In the genomic region with DNA sequence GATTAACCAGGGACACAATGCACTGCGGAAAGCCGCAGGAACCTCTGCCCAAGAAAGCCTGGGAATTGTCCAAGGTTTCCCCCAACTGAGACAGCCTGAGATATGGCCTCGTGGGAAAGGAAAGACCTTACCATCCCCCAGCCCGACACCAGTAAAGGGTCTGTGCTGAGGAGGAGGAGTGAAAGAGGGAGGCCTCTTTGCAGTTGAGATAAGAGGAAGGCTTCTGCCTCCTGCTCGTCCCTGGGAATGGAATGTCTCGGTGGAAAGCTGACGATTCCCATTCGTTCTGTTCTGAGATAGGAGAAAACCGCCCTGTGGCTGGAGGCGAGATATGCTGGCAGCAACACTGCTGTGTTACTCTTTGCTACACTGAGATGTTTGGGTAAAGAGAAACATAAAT, we compare ENCODE assay signal across 9 cellular contexts. TPM values are rescaled to one million over a fixed set of nuclear protein-coding genes. Genes with fewer than 3 reads are reported as not detected.
DNase-seq lines count a peak whose midpoint lies in the region; ATAC-seq, FAIRE-seq and TF ChIP-seq lines count a peak whose summit lies in the region.
"Not testable (repeated sequence)": the region's sequence is repeated elsewhere in the genome, so short reads cannot be mapped to it uniquely, and the experiment has no call there.
"Had no signal": no experiment of that assay in that cellular context is flagged by ENCODE, and none has a peak within 500 bp of the region (broad histone marks: within the 10 kb centered on the region; RNA-seq: fewer than 3 reads in every experiment).

No MANE protein-coding gene starts in this region.

- in situ Hi-C loops in HepG2 (cut with HindIII; ENCODE audit: extremely low pct_ligation_motif_present, low pct_unique_long_range_greater_than_20kb) = loop anchor here (25.0 kb wide), 1 partner anchor 166 kb away; no protein-coding TSS in a partner anchor

- POLR2A ChIA-PET in HepG2 (lab: Yijun Ruan, JAX) = not testable (repeated sequence)

- peaks cover 15% of the 10 kb centered on the region for H3K4me1 Mint-ChIP-seq in nephron progenitor cell

- TF ChIP-seq EP300 in HepG2 (IDR thresholded peaks at IDR 0.05; ENCODE audit: low read depth in 2 of 2, low read length in 2 of 2); HepG2 (CRISPR knock-in tag; IDR thresholded peaks at IDR 0.05; ENCODE audit: borderline replicate concordance): not testable (repeated sequence)

- H2AFZ ChIP-seq in HepG2 (ENCODE audit: low read length) = not testable (repeated sequence)
- peak overlapping the region; percentile 69 for H2AFZ ChIP-seq in smooth muscle cell (ENCODE audit: low read depth)

- H3K4me2 ChIP-seq in HepG2 (ENCODE audit: low read depth, low read length) (peak overlapping the region; percentile 71), smooth muscle cell (peak overlapping the region; percentile 79)

- H3K79me2 ChIP-seq in HepG2 (ENCODE audit: insufficient read depth, low read length); smooth muscle cell (ENCODE audit: low read depth): not testable (repeated sequence)

- intact Hi-C loops in left ventricle myocardium inferior (cut with micrococcal nuclease); HepG2 (cut with micrococcal nuclease; ENCODE audit: unreplicated experiment): not testable (repeated sequence)

- not testable (repeated sequence) for TF ChIP-seq POLR2A in HepG2 (IDR thresholded peaks at IDR 0.05; ENCODE audit: insufficient read depth in 1 of 2, low read depth in 2 of 2, low read length in 2 of 2)

- not testable (repeated sequence) for BruUV-seq in HepG2 (replicated peaks; lab: Mats Ljungman, UMichigan)

- CTCF ChIA-PET in HepG2 (lab: Yijun Ruan, JAX; ENCODE audit: low intra/inter-chr PET ratio, low total read pairs) = not testable (repeated sequence)

- H3K4me3 ChIP-seq in coronary artery (peak overlapping the region; percentile 34), left ventricle myocardium inferior (peak overlapping the region; percentile 43), HepG2 (replicated peaks in 1 of 3; ENCODE audit: insufficient read depth in 1 of 3, low read depth in 2 of 3, low read length in 3 of 3) (peak overlapping the region in 2 of 3 experiments; percentile 34 to 46; a peak in 2 of 6 replicates), smooth muscle cell (peak overlapping the region; percentile 44)
- not testable (repeated sequence) for H3K4me3 ChIP-seq in fibroblast of the aortic adventitia (ENCODE audit: low read depth, low read length)

- H3K27me3 ChIP-seq in left ventricle myocardium inferior (ENCODE audit: low read depth) = peaks cover 63% of the 10 kb centered on the region
- not testable (repeated sequence) for H3K27me3 ChIP-seq in HepG2 (ENCODE audit: control insufficient read depth in 1 of 2, insufficient read depth in 2 of 2, low read length in 2 of 2); smooth muscle cell (ENCODE audit: low read depth)

- H3K9me3 ChIP-seq in left ventricle myocardium inferior (replicated peaks); HepG2 (ENCODE audit: low read length); smooth muscle cell (replicated peaks; ENCODE audit: low read depth): not testable (repeated sequence)

- H3K27ac Mint-ChIP-seq in nephron progenitor cell = not testable (repeated sequence)

- peaks cover 10% of the 10 kb centered on the region for H3K4me1 ChIP-seq in left ventricle myocardium inferior
- H3K4me1 ChIP-seq in HepG2 (ENCODE audit: insufficient read depth, low read length) = peaks cover 13% of the 10 kb centered on the region; the same call in 1 of the 2 replicates
- peaks cover 11% of the 10 kb centered on the region for H3K4me1 ChIP-seq in smooth muscle cell (ENCODE audit: low read depth)

- H3K9me3 Mint-ChIP-seq in nephron progenitor cell = peaks cover 30% of the 10 kb centered on the region

- not testable (repeated sequence) for H3K27ac ChIP-seq in coronary artery; left ventricle myocardium inferior (replicated peaks); HepG2 (ENCODE audit: extremely low read length, insufficient read depth, low read length); smooth muscle cell (ENCODE audit: low read depth)

- H3K4me3 Mint-ChIP-seq in nephron progenitor cell = peak overlapping the region; percentile 36

- 4% methylated on average over 5 of the region's 10 CpGs for WGBS in HepG2 (ENCODE audit: low lambda C conversion rate)
- 7% methylated on average over 10 of the region's 10 CpGs for WGBS in smooth muscle cell (ENCODE audit: low lambda C conversion rate)

- H3F3A ChIP-seq in smooth muscle cell (ENCODE audit: low read depth) = not testable (repeated sequence)

- DNase-seq in ELF-1 (ENCODE audit: low read depth, low spot score) = peak; percentile 88
- DNase-seq in OCI-M2 (lab: John Stamatoyannopoulos, UW; ENCODE audit: unreplicated experiment) = peak; percentile 20
- not testable (repeated sequence) for DNase-seq in coronary artery (ENCODE audit: low spot score); left ventricle myocardium inferior; HepG2 (ENCODE audit: low spot score); nephron progenitor cell; smooth muscle cell (lab: John Stamatoyannopoulos, UW; ENCODE audit: unreplicated experiment)
- DNase-seq in fibroblast of the aortic adventitia (ENCODE audit: low read depth) = peak; percentile 46

- H3K9ac ChIP-seq in HepG2 (ENCODE audit: insufficient read depth, low read depth, low read length) = 0 out of 2 replicates have a peak overlapping the region, but pooled peaks have one; percentile 8
- H3K9ac ChIP-seq in smooth muscle cell (ENCODE audit: low read depth) = not testable (repeated sequence)

- TF ChIP-seq RAD21 in HepG2 (CRISPR knock-in tag; IDR thresholded peaks at IDR 0.05) = not testable (repeated sequence)

- not testable (repeated sequence) for H3K36me3 ChIP-seq in left ventricle myocardium inferior; HepG2 (replicated peaks in 1 of 2; ENCODE audit: control insufficient read depth in 1 of 2, insufficient read depth in 2 of 2, low read length in 2 of 2); smooth muscle cell (ENCODE audit: low read depth)

- H3K36me3 Mint-ChIP-seq in nephron progenitor cell (ENCODE audit: low read depth) = not testable (repeated sequence)

- not testable (repeated sequence) for TF ChIP-seq CTCF in coronary artery (IDR thresholded peaks at IDR 0.05); fibroblast of the aortic adventitia (IDR thresholded peaks at IDR 0.05; ENCODE audit: insufficient read depth, low read length); left ventricle myocardium inferior (IDR thresholded peaks at IDR 0.05; ENCODE audit: borderline replicate concordance); HepG2 (CRISPR knock-in tag; IDR thresholded peaks at IDR 0.05); nephron progenitor cell (IDR thresholded peaks at IDR 0.05); smooth muscle cell (IDR thresholded peaks at IDR 0.05; ENCODE audit: borderline replicate concordance, insufficient read depth, poor library complexity, severe bottlenecking)

- FAIRE-seq in HepG2 (lab: Jason Lieb, UNC) = not testable (repeated sequence)

- not testable (repeated sequence) for ATAC-seq in HepG2

- not testable (repeated sequence) for H4K20me1 ChIP-seq in HepG2 (ENCODE audit: insufficient read depth, low read length); smooth muscle cell (ENCODE audit: low read depth)

- H3K27me3 Mint-ChIP-seq in nephron progenitor cell (ENCODE audit: low read depth, poor library complexity) = peaks cover 31% of the 10 kb centered on the region

RNA-seq across cellular contexts. Expression of a gene that starts 12.8 kb away (rescaled TPM):
- 14.8 and 26.2 TPM in 2 replicates for total RNA-seq in fibroblast of the aortic adventitia (ENCODE audit: low replicate concordance)
- 10.2 TPM for total RNA-seq in left ventricle myocardium inferior
- 11.4 and 18.5 TPM in 2 replicates for total RNA-seq in HepG2 (2016; rRNA removed; fragmentation: Illumina TruSeq; extraction: Trizol)
- total RNA-seq in HepG2 (2016; cell fraction: cytosol; rRNA removed; fragmentation: Illumina TruSeq; extraction: Trizol; ENCODE audit: low read depth) = 11.0 and 11.5 TPM in 2 replicates
- 10.3 and 19.4 TPM in 2 replicates for total RNA-seq in HepG2 (2016; cell fraction: insoluble cytoplasmic fraction; rRNA removed; fragmentation: Illumina TruSeq; extraction: Trizol)
- 15.4 and 15.7 TPM in 2 replicates for total RNA-seq in HepG2 (2016; cell fraction: membrane; rRNA removed; fragmentation: Illumina TruSeq; extraction: Trizol)
- 15.3 and 18.5 TPM in 2 replicates for total RNA-seq in HepG2 (2016; cell fraction: nucleus; rRNA removed; fragmentation: Illumina TruSeq; extraction: Trizol)
- polyA plus RNA-seq in HepG2 (2011; rRNA removed) = 13.3 and 14.6 TPM in 2 replicates
- 6.5 and 13.6 TPM in 2 replicates for polyA plus RNA-seq in HepG2 (2011; cell fraction: cytosol; rRNA removed)
- polyA plus RNA-seq in HepG2 (2011; cell fraction: nucleus; rRNA removed) = 45.3 and 58.0 TPM in 2 replicates
- 16.5 and 18.9 TPM in 2 replicates for polyA plus RNA-seq in HepG2 (2012)
- polyA plus RNA-seq in HepG2 (2016; cell fraction: cytosol; fragmentation: Illumina TruSeq; extraction: Trizol; ENCODE audit: low read depth) = 6.0 and 6.9 TPM in 2 replicates
- polyA plus RNA-seq in HepG2 (2016; cell fraction: insoluble cytoplasmic fraction; fragmentation: Illumina TruSeq; extraction: Trizol; ENCODE audit: low read depth) = 18.4 and 25.2 TPM in 2 replicates
- polyA plus RNA-seq in HepG2 (2016; cell fraction: membrane; fragmentation: Illumina TruSeq; extraction: Trizol; ENCODE audit: low read depth) = 9.2 and 10.2 TPM in 2 replicates
- 43.4 and 47.9 TPM in 2 replicates for polyA plus RNA-seq in HepG2 (2016; cell fraction: nucleus; fragmentation: Illumina TruSeq; extraction: Trizol; ENCODE audit: insufficient read depth, low read depth)
- polyA minus RNA-seq in HepG2 (2011; rRNA and poly(A)+ RNA removed; ENCODE audit: low replicate concordance) = 8.8 and 40.6 TPM in 2 replicates
- polyA minus RNA-seq in HepG2 (2011; cell fraction: cytosol; rRNA and poly(A)+ RNA removed) = 11.3 and 19.9 TPM in 2 replicates
- 29.0 and 37.0 TPM in 2 replicates for polyA minus RNA-seq in HepG2 (2011; cell fraction: nucleus; rRNA and poly(A)+ RNA removed)
- 16.3 and 17.0 TPM in 2 replicates for total RNA-seq in smooth muscle cell
- polyA plus RNA-seq in smooth muscle cell = 33.7 and 36.4 TPM in 2 replicates

RNA-seq across cellular contexts. Expression of a gene that starts 37.5 kb away (rescaled TPM):
- total RNA-seq in fibroblast of the aortic adventitia (ENCODE audit: low replicate concordance) (0.09 and 0.25 TPM in 2 replicates), left ventricle myocardium inferior (0.52 TPM), HepG2 (2016; rRNA removed; fragmentation: Illumina TruSeq; extraction: Trizol) (1.6 and 3.3 TPM in 2 replicates), smooth muscle cell (not detected in 2 replicates)
- total RNA-seq in HepG2 (2016; cell fraction: cytosol; rRNA removed; fragmentation: Illumina TruSeq; extraction: Trizol; ENCODE audit: low read depth) = 0.40 and 0.53 TPM in 2 replicates
- 1.7 and 3.2 TPM in 2 replicates for total RNA-seq in HepG2 (2016; cell fraction: insoluble cytoplasmic fraction; rRNA removed; fragmentation: Illumina TruSeq; extraction: Trizol)
- 1.5 and 1.7 TPM in 2 replicates for total RNA-seq in HepG2 (2016; cell fraction: membrane; rRNA removed; fragmentation: Illumina TruSeq; extraction: Trizol)
- total RNA-seq in HepG2 (2016; cell fraction: nucleus; rRNA removed; fragmentation: Illumina TruSeq; extraction: Trizol) = 2.9 and 3.4 TPM in 2 replicates
- polyA plus RNA-seq in HepG2 (2011; rRNA removed) (2.2 and 3.4 TPM in 2 replicates), smooth muscle cell (not detected in 2 replicates)
- polyA plus RNA-seq in HepG2 (2011; cell fraction: cytosol; rRNA removed) = 4.1 and 4.4 TPM in 2 replicates
- 11.8 TPM in 2 replicates for polyA plus RNA-seq in HepG2 (2011; cell fraction: nucleus; rRNA removed)
- 1.1 and 3.9 TPM in 2 replicates for polyA plus RNA-seq in HepG2 (2012)
- 0.63 and 0.64 TPM in 2 replicates for polyA plus RNA-seq in HepG2 (2016; cell fraction: cytosol; fragmentation: Illumina TruSeq; extraction: Trizol; ENCODE audit: low read depth)
- 3.1 and 3.9 TPM in 2 replicates for polyA plus RNA-seq in HepG2 (2016; cell fraction: insoluble cytoplasmic fraction; fragmentation: Illumina TruSeq; extraction: Trizol; ENCODE audit: low read depth)
- 1.5 and 1.8 TPM in 2 replicates for polyA plus RNA-seq in HepG2 (2016; cell fraction: membrane; fragmentation: Illumina TruSeq; extraction: Trizol; ENCODE audit: low read depth)
- polyA plus RNA-seq in HepG2 (2016; cell fraction: nucleus; fragmentation: Illumina TruSeq; extraction: Trizol; ENCODE audit: insufficient read depth, low read depth) = 8.3 and 8.8 TPM in 2 replicates
- polyA minus RNA-seq in HepG2 (2011; rRNA and poly(A)+ RNA removed; ENCODE audit: low replicate concordance) = 10.6 and 14.5 TPM in 2 replicates
- 3.8 and 4.2 TPM in 2 replicates for polyA minus RNA-seq in HepG2 (2011; cell fraction: cytosol; rRNA and poly(A)+ RNA removed)
- 2.4 and 2.9 TPM in 2 replicates for polyA minus RNA-seq in HepG2 (2011; cell fraction: nucleus; rRNA and poly(A)+ RNA removed)
- total RNA-seq: HT-29 had no signal
